In genomic region chr17:81553018-81553615, GRCh38 we compare ENCODE assay signal across 8 cellular contexts. TPM values are rescaled to one million over a fixed set of nuclear protein-coding genes. Genes with fewer than 3 reads are reported as not detected.
DNase-seq lines count a peak whose midpoint lies in the region; ATAC-seq and TF ChIP-seq lines count a peak whose summit lies in the region.

No MANE protein-coding gene starts in this region.

- intact Hi-C loops in OCI-LY7 (cut with micrococcal nuclease; ENCODE audit: unreplicated experiment) = loop anchor here (2.0 to 5.0 kb wide), 5 partner anchors 48 to 300 kb away; partner anchors contain the start of genes NPLOC4 and TSPAN10

- TF ChIP-seq CTCF in C4-2B (conservative IDR thresholded peaks at IDR 0.05) (no peak), OCI-LY7 (conservative IDR thresholded peaks at IDR 0.05; ENCODE audit: low read length) (peak; percentile 59)

- H3K4me2 ChIP-seq in OCI-LY7 (ENCODE audit: low read length) = peak overlapping the region; percentile 88

- H3K36me3 ChIP-seq in HUES64 (ENCODE audit: insufficient read depth, low read length) = peaks cover 33% of the 10 kb centered on the region
- H3K36me3 ChIP-seq in OCI-LY7 (ENCODE audit: insufficient read depth, low read length) = peaks cover 49% of the 10 kb centered on the region
- peaks cover under 1 to 36% of the 10 kb centered on the region in 2 donors for H3K36me3 ChIP-seq in esophagus (ENCODE audit: control insufficient read depth in 2 of 2, insufficient read depth in 2 of 2, low read length in 1 of 2)

- no peaks in the 10 kb centered on the region for H4K20me1 ChIP-seq in OCI-LY7 (ENCODE audit: insufficient read depth, low read length)

- peaks cover 0 to 7% of the 10 kb centered on the region in 2 donors for H3K36me3 Mint-ChIP-seq in naive B cell
- peaks cover 26% of the 10 kb centered on the region for H3K36me3 Mint-ChIP-seq in stimulated activated memory B cell treated with anti-CD40 and anti-IgM and Interleukin-4, amounts not matched to agents 10 μg/mL and 1 μg/mL and 100 μg/mL, for 72 hours

- H3K79me2 ChIP-seq in OCI-LY7 (ENCODE audit: insufficient read depth, low read depth, low read length) = peaks cover 9% of the 10 kb centered on the region; the same call in 1 of the 2 replicates

- H3K4me3 ChIP-seq in HUES64 (ENCODE audit: low read length) = peak overlapping the region; percentile 98
- peak overlapping the region; percentile 88 for H3K4me3 ChIP-seq in OCI-LY7 (ENCODE audit: low read depth, low read length, poor library complexity, severe bottlenecking)
- peak overlapping the region; percentile 76 to 98 for H3K4me3 ChIP-seq in esophagus (ENCODE audit: low read depth in 1 of 2, low read length in 2 of 2)

- WGBS in HUES64 = 2% methylated on average over 18 of the region's 19 CpGs
- 1 to 3% methylated on average over 19 of the region's 19 CpGs for WGBS in esophagus, 2 donors

- no peaks in the 10 kb centered on the region for H3K9me3 ChIP-seq in HUES64 (ENCODE audit: insufficient read depth, low read depth, low read length)
- no peaks in the 10 kb centered on the region for H3K9me3 ChIP-seq in OCI-LY7 (ENCODE audit: low read length)
- no peaks in the 10 kb centered on the region for H3K9me3 ChIP-seq in esophagus (ENCODE audit: control insufficient read depth in 2 of 2, insufficient read depth in 1 of 2, low read depth in 1 of 2, low read length in 1 of 2)

- no peaks in the 10 kb centered on the region for H3K9me2 ChIP-seq in OCI-LY7 (ENCODE audit: insufficient read depth, low read length)

- H3K27me3 Mint-ChIP-seq in naive B cell = no peaks in the 10 kb centered on the region
- H3K27me3 Mint-ChIP-seq in stimulated activated memory B cell treated with anti-CD40 and anti-IgM and Interleukin-4, amounts not matched to agents 10 μg/mL and 1 μg/mL and 100 μg/mL, for 72 hours = no peaks in the 10 kb centered on the region

- H3K4me3 Mint-ChIP-seq in naive B cell = peak overlapping the region; percentile 90 to 97 (median 94)
- H3K4me3 Mint-ChIP-seq in stimulated activated memory B cell treated with anti-CD40 and anti-IgM and Interleukin-4, amounts not matched to agents 10 μg/mL and 1 μg/mL and 100 μg/mL, for 72 hours = peak overlapping the region; percentile 96

- peaks cover 35 to 48% (median 45%) of the 10 kb centered on the region in 3 donors for H3K4me1 Mint-ChIP-seq in naive B cell
- peaks cover 62% of the 10 kb centered on the region for H3K4me1 Mint-ChIP-seq in stimulated activated memory B cell treated with anti-CD40 and anti-IgM and Interleukin-4, amounts not matched to agents 10 μg/mL and 1 μg/mL and 100 μg/mL, for 72 hours

- no peaks in the 10 kb centered on the region for H3K9me3 Mint-ChIP-seq in naive B cell
- no peaks in the 10 kb centered on the region for H3K9me3 Mint-ChIP-seq in stimulated activated memory B cell treated with anti-CD40 and anti-IgM and Interleukin-4, amounts not matched to agents 10 μg/mL and 1 μg/mL and 100 μg/mL, for 72 hours

- DNase-seq in OCI-LY7 (ENCODE audit: low spot score) = peak; percentile 94
- DNase-seq in activated T-cell treated with anti-CD3 and anti-CD28 coated beads for 4 hours = peak; percentile 61
- DNase-seq in naive B cell = peak; percentile 78

- peak overlapping the region; percentile 88 to 97 (median 95) for H3K27ac Mint-ChIP-seq in naive B cell
- peak overlapping the region; percentile 93 for H3K27ac Mint-ChIP-seq in stimulated activated memory B cell treated with anti-CD40 and anti-IgM and Interleukin-4, amounts not matched to agents 10 μg/mL and 1 μg/mL and 100 μg/mL, for 72 hours

- H3K4me1 ChIP-seq in HUES64 (ENCODE audit: insufficient read depth, low read length) (peaks cover 7% of the 10 kb centered on the region; the same call in 1 of the 2 replicates), OCI-LY7 (ENCODE audit: insufficient read depth, low read length, poor library complexity, severe bottlenecking) (peaks cover 30% of the 10 kb centered on the region), esophagus (ENCODE audit: control insufficient read depth in 2 of 2, insufficient read depth in 2 of 2, low read length in 1 of 2) (peaks cover 0 to 18% of the 10 kb centered on the region in 2 donors)

- no TSS peak for BruUV-seq in OCI-LY7 (replicated peaks; lab: Mats Ljungman, UMichigan)

- H3K27me3 ChIP-seq in HUES64 (ENCODE audit: insufficient read depth, low read length) = no peaks in the 10 kb centered on the region
- H3K27me3 ChIP-seq in esophagus (ENCODE audit: control insufficient read depth in 1 of 2, insufficient read depth in 2 of 2, low read length in 2 of 2) = no peaks in the 10 kb centered on the region

- peak overlapping the region; percentile 85 for H3K27ac ChIP-seq in C4-2B
- H3K27ac ChIP-seq in HUES64 (ENCODE audit: low read depth, low read length) = peak overlapping the region; percentile 81
- peak overlapping the region; percentile 80 for H3K27ac ChIP-seq in OCI-LY7 (ENCODE audit: low read depth, low read length, poor library complexity, severe bottlenecking)
- H3K27ac ChIP-seq in esophagus (ENCODE audit: low read depth in 2 of 2, low read length in 1 of 2) = peak overlapping the region; percentile 90 to 92

- POLR2A ChIA-PET in OCI-LY7 (lab: Charles Lee) = interaction anchor here (0.7 to 2.7 kb wide), 5 partner anchors 9 to 158 kb away, joined by 4 to 15 read pairs (median 5); partner anchors contain the start of gene BAHCC1

- CTCF ChIA-PET in OCI-LY7 (lab: Charles Lee; ENCODE audit: unreplicated experiment) = no interaction called here

- peak overlapping the region; percentile 85; the same call in 1 of the 2 replicates for H2AFZ ChIP-seq in OCI-LY7 (ENCODE audit: low read length)

- ATAC-seq in GM19372 (IDR thresholded peaks at IDR 0.05; ENCODE audit: low read depth, unreplicated experiment) (peak; percentile 34), naive B cell (ENCODE audit: low read depth in 2 of 2) (peak; percentile 68 to 71)
- ATAC-seq in stimulated activated memory B cell treated with anti-CD40 and anti-IgM and Interleukin-4, amounts not matched to agents 10 μg/mL and 1 μg/mL and 100 μg/mL, for 72 hours = peak; percentile 82

- H3K9ac ChIP-seq in HUES64 (ENCODE audit: low read depth, low read length) = peak overlapping the region; percentile 82

RNA-seq across cellular contexts. Expression of gene FAAP100, which starts 1.0 kb away (rescaled TPM):
- polyA plus RNA-seq in HUES64 (2013, experiment 1 of 2) = 22.5 TPM
- 20.7 TPM for polyA plus RNA-seq in HUES64 (2013, experiment 2 of 2)
- total RNA-seq in OCI-LY7 (2014; rRNA removed; shearing (Covaris generic)) = 51.1 and 65.2 TPM in 2 replicates
- 64.4 and 74.2 TPM in 2 replicates for total RNA-seq in OCI-LY7 (2022)
- 10 to 100 TPM; 17.3 to 27.1 TPM for polyA plus RNA-seq in esophagus
- 10 to 100 TPM; 12.5 to 31.2 (median 15.1) TPM for polyA plus RNA-seq in naive B cell (ENCODE audit: low read depth in 6 of 6)

RNA-seq across cellular contexts. Expression of gene FSCN2, which starts 24.9 kb away (rescaled TPM):
- polyA plus RNA-seq in HUES64 (2013, experiment 1 of 2) = not detected
- not detected for polyA plus RNA-seq in HUES64 (2013, experiment 2 of 2)
- total RNA-seq in OCI-LY7 (2014; rRNA removed; shearing (Covaris generic)) = 1.3 and 1.6 TPM in 2 replicates
- total RNA-seq in OCI-LY7 (2022) = 4.3 and 6.7 TPM in 2 replicates
- 1 to 10 TPM in 1 of 2 donors, under 1 TPM in 1; 0.54 to 2.0 TPM for polyA plus RNA-seq in esophagus
- under 1 TPM in 5 of 6 donors, not detected in 1; 0.17 to 0.59 (median 0.39) TPM for polyA plus RNA-seq in naive B cell (ENCODE audit: low read depth in 6 of 6)

RNA-seq across cellular contexts. Expression of gene ACTG1, which starts 40.5 kb away (rescaled TPM):
- 2,066 TPM for polyA plus RNA-seq in HUES64 (2013, experiment 1 of 2)
- 2,328 TPM for polyA plus RNA-seq in HUES64 (2013, experiment 2 of 2)
- total RNA-seq in OCI-LY7 (2014; rRNA removed; shearing (Covaris generic)) = 2,245 and 2,707 TPM in 2 replicates
- total RNA-seq in OCI-LY7 (2022) = 2,459 and 2,894 TPM in 2 replicates
- polyA plus RNA-seq in esophagus (1,000 to 10,000 TPM; 1,763 to 5,708 TPM), naive B cell (ENCODE audit: low read depth in 6 of 6) (1,000 to 10,000 TPM in 1 of 6 donors, 100 to 1,000 TPM in 5; 664 to 1,094 (median 872) TPM)

Comparison
In these comparisons a context has a peak if more than half of its experiments do, and no peak if none do; other contexts are left out.
1. Peak in every context shown above with its lines: DNase-seq, ATAC-seq, H3K4me3 ChIP-seq and H3K27ac ChIP-seq.